2 cellular contexts compared by ENCODE assay signal in the genomic region with DNA sequence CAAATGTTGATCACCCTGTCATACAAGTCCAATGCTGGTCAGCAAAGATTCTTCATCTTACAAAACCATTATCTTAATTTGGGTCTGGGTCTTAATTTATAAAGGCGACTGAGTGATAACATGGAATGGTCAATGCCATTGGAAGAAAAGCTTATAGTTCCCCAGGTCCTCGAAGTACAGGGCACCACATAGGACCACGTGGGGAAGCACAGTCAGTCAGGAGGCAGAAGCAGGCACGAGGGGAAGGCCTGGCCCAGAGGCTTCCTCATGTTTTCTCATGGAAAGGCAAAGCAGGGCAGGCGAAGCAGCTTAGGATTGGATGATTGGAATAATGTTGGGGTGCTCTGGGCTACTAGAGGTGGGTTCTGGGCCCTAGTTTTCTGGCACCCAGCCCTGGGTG.
A peak's percentile ranks its signal among the peaks of the same experiment; 100 is the strongest.
TF ChIP-seq lines count a peak whose summit lies in the region.

No MANE protein-coding gene starts in this region.

TF ChIP-seq in Ishikawa, 13 proteins besides CTCF, POLR2A, EP300 and RAD21:
- TF ChIP-seq, protein P1, sequence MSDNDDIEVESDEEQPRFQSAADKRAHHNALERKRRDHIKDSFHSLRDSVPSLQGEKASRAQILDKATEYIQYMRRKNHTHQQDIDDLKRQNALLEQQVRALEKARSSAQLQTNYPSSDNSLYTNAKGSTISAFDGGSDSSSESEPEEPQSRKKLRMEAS (IDR thresholded peaks at IDR 0.05), result 0 out of 2 replicates have a peak, but pooled peaks have one; percentile 30
- TF ChIP-seq YY1 (IDR thresholded peaks at IDR 0.05; ENCODE audit: low read depth), result no peak
- no peak for TF ChIP-seq TCF12 (IDR thresholded peaks at IDR 0.05; ENCODE audit: low read depth)

TF ChIP-seq in H1, 55 proteins besides CTCF, POLR2A, EP300 and RAD21 (continued from another document):
- TF ChIP-seq, protein P2, sequence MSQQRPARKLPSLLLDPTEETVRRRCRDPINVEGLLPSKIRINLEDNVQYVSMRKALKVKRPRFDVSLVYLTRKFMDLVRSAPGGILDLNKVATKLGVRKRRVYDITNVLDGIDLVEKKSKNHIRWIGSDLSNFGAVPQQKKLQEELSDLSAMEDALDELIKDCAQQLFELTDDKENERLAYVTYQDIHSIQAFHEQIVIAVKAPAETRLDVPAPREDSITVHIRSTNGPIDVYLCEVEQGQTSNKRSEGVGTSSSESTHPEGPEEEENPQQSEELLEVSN (IDR thresholded peaks at IDR 0.05), result peak; percentile 60
